15 cellular contexts compared by ENCODE assay signal in genomic region chr2:224354631-224355211, GRCh38. TPM values are rescaled to one million over a fixed set of nuclear protein-coding genes. Genes with fewer than 3 reads are reported as not detected.
"Had no signal": no experiment of that assay in that cellular context is flagged by ENCODE, and none has a peak within 500 bp of the region (broad histone marks: within the 10 kb centered on the region; RNA-seq: fewer than 3 reads in every experiment).

No MANE protein-coding gene starts in this region.

- H3K4me1 ChIP-seq: right atrium auricular region, upper lobe of left lung, uterus had no signal

- H3K27me3 ChIP-seq: right atrium auricular region, upper lobe of left lung, uterus had no signal

- H3K36me3 ChIP-seq: right atrium auricular region, upper lobe of left lung, uterus had no signal

- ATAC-seq: esophagus mucosa; left colon; left ventricle myocardium superior; mucosa of descending colon; naive thymus-derived CD8-positive, alpha-beta T cell had no signal

- DNase-seq: effector memory CD4-positive, alpha-beta T cell; left colon; left ventricle myocardium superior; mucosa of descending colon; naive thymus-derived CD8-positive, alpha-beta T cell; small intestine; stimulated activated CD4-positive, alpha-beta T cell treated with anti-CD3 and anti-CD28 coated beads, Interleukin-12 subunit alpha, Interleukin-12 subunit beta, amount 100 ng/mL, for 4 hours; stimulated activated naive CD4-positive, alpha-beta T cell; uterus had no signal

- H3K27ac ChIP-seq: right atrium auricular region, upper lobe of left lung, uterus had no signal

- H3K4me3 ChIP-seq: mucosa of descending colon, right atrium auricular region, upper lobe of left lung, uterus had no signal

- H3K9me3 ChIP-seq: mucosa of descending colon, right atrium auricular region, upper lobe of left lung, uterus had no signal

RNA-seq across cellular contexts. Expression of gene FAM124B, which starts 47.2 kb away (rescaled TPM):
- total RNA-seq: kidney epithelial cell; naive thymus-derived CD8-positive, alpha-beta T cell; osteocyte had no signal
- polyA plus RNA-seq: neural cell had no signal
